In the genomic region with DNA sequence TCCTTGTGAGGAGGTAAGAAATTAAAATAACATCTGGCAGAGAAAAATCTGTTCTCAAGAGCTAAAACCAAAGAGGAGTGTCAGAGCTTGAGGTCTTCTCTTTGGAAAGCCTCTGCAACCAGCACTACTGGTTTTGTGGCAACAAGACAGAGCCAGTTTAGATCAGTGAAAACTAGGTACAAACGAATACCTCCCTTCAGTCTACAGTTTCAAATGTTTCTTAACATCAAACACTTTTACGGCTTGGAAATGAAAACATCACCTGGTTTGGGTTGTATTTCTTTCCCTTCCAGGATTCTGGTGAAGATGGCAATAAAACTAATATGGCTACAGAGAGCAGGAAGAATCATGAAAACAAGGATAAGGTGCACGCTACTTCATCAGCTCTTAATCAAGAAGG, we compare ENCODE assay signal across 28 cellular contexts.
DNase-seq lines count a peak whose midpoint lies in the region; FAIRE-seq and TF ChIP-seq lines count a peak whose summit lies in the region.
"Had no signal": no experiment of that assay in that cellular context is flagged by ENCODE, and none has a peak within 500 bp of the region (broad histone marks: within the 10 kb centered on the region; RNA-seq: fewer than 3 reads in every experiment).

No MANE protein-coding gene starts in this region.

- CTCF ChIA-PET in H1 (lab: Charles Lee; ENCODE audit: partially characterized antibody) = interaction anchor here (0.9 to 1.7 kb wide), 3 partner anchors 13 to 68 kb away, joined by 3 to 13 read pairs (median 3); no protein-coding TSS in a partner anchor

- DNase-seq in cardiac muscle cell (ENCODE audit: low read depth in 1 of 2, low spot score in 1 of 2) = no peak
- DNase-seq in cardiac septum (ENCODE audit: low spot score) = no peak
- no peak for DNase-seq in H1 (ENCODE audit: low read depth in 1 of 2, low spot score in 2 of 2)
- DNase-seq in suprapubic skin (ENCODE audit: low spot score in 2 of 2) = no peak
- no peak for DNase-seq in smooth muscle cell (lab: John Stamatoyannopoulos, UW; ENCODE audit: unreplicated experiment)
- DNase-seq in GDM1 (lab: John Stamatoyannopoulos, UW) = no peak
- DNase-seq in mesothelial cell of epicardium (ENCODE audit: low spot score in 2 of 2, unreplicated experiment in 2 of 2) = no peak
- DNase-seq: CD4-positive, CD25-positive, alpha-beta regulatory T cell; COR-L47; DMS 273 treated with DMSO at 0.1 percent for 48 hours; HCEC 1CT; KG1; NCI-H1092 treated with DMSO at 0.1 percent for 48 hours; NCI-H1436 treated with DMSO at 0.1 percent for 48 hours; NCI-H1930; NCI-H2171; NCI-H345; NCI-H524; PC-9; RPMI8226; SHP77 treated with DMSO at 0.1 percent for 48 hours had no signal

- H3K4me3 ChIP-seq in cardiac muscle cell = no peak overlapping the region
- H3K4me3 ChIP-seq in H1 (ENCODE audit: extremely low read depth in 1 of 4, insufficient read depth in 2 of 4, low read depth in 3 of 4, low read length in 4 of 4) = no peak overlapping the region
- H3K4me3 ChIP-seq in suprapubic skin = no peak overlapping the region
- no peak overlapping the region for H3K4me3 ChIP-seq in smooth muscle cell
- H3K4me3 ChIP-seq: GM23338, PC-9, SK-N-MC had no signal

- no peak overlapping the region for H3K4me2 ChIP-seq in H1 (ENCODE audit: insufficient read depth in 1 of 2, low read depth in 2 of 2, low read length in 2 of 2)
- H3K4me2 ChIP-seq in smooth muscle cell = no peak overlapping the region
- H3K4me2 ChIP-seq: GM23338, PC-9 had no signal

- H4K20me1 ChIP-seq in H1 (replicated peaks in 1 of 2; ENCODE audit: control insufficient read depth in 1 of 2, insufficient read depth in 2 of 2, low read length in 2 of 2) (no peaks in the 10 kb centered on the region), smooth muscle cell (ENCODE audit: low read depth) (no peaks in the 10 kb centered on the region)

- no peak for FAIRE-seq in H1 (lab: Jason Lieb, UNC)
- FAIRE-seq: A204.1, G401.6, HTR-8/SVneo had no signal

- no peak for TF ChIP-seq EP300 in H1 (IDR thresholded peaks at IDR 0.05; ENCODE audit: borderline replicate concordance in 1 of 2, low read depth in 2 of 2, low read length in 2 of 2)
- no peak for TF ChIP-seq EP300 in suprapubic skin (IDR thresholded peaks at IDR 0.05)

- TF ChIP-seq CTCF in cardiac muscle cell (IDR thresholded peaks at IDR 0.05; ENCODE audit: low read depth, low read length) = no peak
- TF ChIP-seq CTCF in H1 (IDR thresholded peaks at IDR 0.05; ENCODE audit: control extremely low read depth in 1 of 3, insufficient read depth in 1 of 3, low read depth in 1 of 3, low read length in 3 of 3) = no peak
- TF ChIP-seq CTCF in nephron (IDR thresholded peaks at IDR 0.05; ENCODE audit: unreplicated experiment in 3 of 3) = no peak
- no peak for TF ChIP-seq CTCF in suprapubic skin (IDR thresholded peaks at IDR 0.05)
- no peak for TF ChIP-seq CTCF in smooth muscle cell (IDR thresholded peaks at IDR 0.05; ENCODE audit: borderline replicate concordance, insufficient read depth, poor library complexity, severe bottlenecking)
- no peak for TF ChIP-seq CTCF in mesothelial cell of epicardium (IDR thresholded peaks at IDR 0.05; ENCODE audit: unreplicated experiment)

- H3F3A ChIP-seq in smooth muscle cell (ENCODE audit: low read depth) = no peaks in the 10 kb centered on the region

- no peaks in the 10 kb centered on the region for H3K23me2 ChIP-seq in H1 (ENCODE audit: low read depth, low read length)

- no peak overlapping the region for H2BK12ac ChIP-seq in H1 (ENCODE audit: low read depth, low read length)

- H3K4ac ChIP-seq in H1 (replicated peaks; ENCODE audit: insufficient read length, low read depth, low read length) = no peak overlapping the region

- H2BK20ac ChIP-seq in H1 (ENCODE audit: low read length) = no peak overlapping the region

- no peaks in the 10 kb centered on the region for H3K79me2 ChIP-seq in H1 (ENCODE audit: control insufficient read depth in 1 of 2, insufficient read depth in 2 of 2, low read length in 2 of 2)
- H3K79me2 ChIP-seq in smooth muscle cell (ENCODE audit: low read depth) = no peaks in the 10 kb centered on the region

- H3K27ac Mint-ChIP-seq in nephron (peak overlapping the region; percentile 50 to 79 (median 59)), mesothelial cell of epicardium (no peak overlapping the region)
- H3K27ac Mint-ChIP-seq: B cell; CD4-positive, CD25-positive, alpha-beta regulatory T cell; GM23338 had no signal

- no peak for TF ChIP-seq POLR2A in H1 (IDR thresholded peaks at IDR 0.05; ENCODE audit: control extremely low read depth in 1 of 2, low read depth in 2 of 2, low read length in 2 of 2)
- no peak for TF ChIP-seq POLR2A in suprapubic skin (IDR thresholded peaks at IDR 0.05)

- no peak overlapping the region for H2AK5ac ChIP-seq in H1 (ENCODE audit: low read depth, low read length)

- no peak for TF ChIP-seq RAD21 in H1 (IDR thresholded peaks at IDR 0.05 in 1 of 2, conservative IDR thresholded peaks at IDR 0.05 in 1 of 2; ENCODE audit: low read depth in 2 of 2, low read length in 2 of 2)

- H4K5ac ChIP-seq in H1 (ENCODE audit: insufficient read length, low read depth, low read length) = no peak overlapping the region

- H3K79me1 ChIP-seq in H1 (ENCODE audit: low read depth, low read length) = no peaks in the 10 kb centered on the region

- H3K4me3 Mint-ChIP-seq in nephron (no peak overlapping the region), mesothelial cell of epicardium (no peak overlapping the region)
- H3K4me3 Mint-ChIP-seq: B cell; CD4-positive, CD25-positive, alpha-beta regulatory T cell; GM23338 had no signal

- H3K36me3 Mint-ChIP-seq in nephron (ENCODE audit: low read depth) (peaks cover 9% of the 10 kb centered on the region), mesothelial cell of epicardium (peaks cover 3% of the 10 kb centered on the region)
- H3K36me3 Mint-ChIP-seq: CD4-positive, CD25-positive, alpha-beta regulatory T cell had no signal

- H3K9me3 ChIP-seq in cardiac muscle cell (ENCODE audit: low read depth) (no peaks in the 10 kb centered on the region), H1 (ENCODE audit: insufficient read depth in 2 of 2, low read depth in 1 of 2, low read length in 1 of 2) (no peaks in the 10 kb centered on the region), suprapubic skin (no peaks in the 10 kb centered on the region), smooth muscle cell (replicated peaks; ENCODE audit: low read depth) (no peaks in the 10 kb centered on the region)

- WGBS in H1 (ENCODE audit: extremely low coverage in 1 of 2, insufficient coverage in 1 of 2, insufficient read length in 1 of 2, insufficient replicate concordance in 2 of 2, low coverage in 1 of 2, low lambda C conversion rate in 2 of 2, missing lambda C conversion rate in 1 of 2), 2 experiments = 84% methylated on average over 3 of the region's 3 CpGs; no CpG with 5 or more reads in 1 of the 2 experiments
- 42% methylated on average over 3 of the region's 3 CpGs for WGBS in suprapubic skin
- 75% methylated on average over 3 of the region's 3 CpGs for WGBS in smooth muscle cell (ENCODE audit: low lambda C conversion rate)

- H4K8ac ChIP-seq in H1 (ENCODE audit: extremely low read depth, insufficient read depth, low read length) = no peak overlapping the region

- POLR2A ChIA-PET in H1 (lab: Charles Lee; ENCODE audit: partially characterized antibody) = no interaction called here

- H2BK120ac ChIP-seq in H1 (replicated peaks; ENCODE audit: low read depth, low read length) = no peak overlapping the region

- no peak overlapping the region for H3K56ac ChIP-seq in H1 (replicated peaks; ENCODE audit: insufficient read length, low read depth, low read length)

- no peaks in the 10 kb centered on the region for H3K36me3 ChIP-seq in cardiac muscle cell
- H3K36me3 ChIP-seq in H1 (ENCODE audit: control insufficient read depth in 2 of 4, insufficient read depth in 4 of 4, low read length in 3 of 4) = no peaks in the 10 kb centered on the region
- H3K36me3 ChIP-seq in suprapubic skin = no peaks in the 10 kb centered on the region
- H3K36me3 ChIP-seq in smooth muscle cell (ENCODE audit: low read depth) = no peaks in the 10 kb centered on the region

- H3K27me3 Mint-ChIP-seq in nephron (ENCODE audit: low read depth) (no peaks in the 10 kb centered on the region), mesothelial cell of epicardium (ENCODE audit: low read depth) (peaks cover 30% of the 10 kb centered on the region)
- H3K27me3 Mint-ChIP-seq: B cell; CD4-positive, CD25-positive, alpha-beta regulatory T cell had no signal

- H2BK5ac ChIP-seq in H1 (ENCODE audit: low read depth, low read length) = no peak overlapping the region

- intact Hi-C loops in cardiac septum (cut with DNase I) = no loop called here

- H3K9me3 Mint-ChIP-seq in nephron (peaks cover 6% of the 10 kb centered on the region), mesothelial cell of epicardium (peaks cover 9% of the 10 kb centered on the region)
- H3K9me3 Mint-ChIP-seq: GM23338 had no signal

- H3K27me3 ChIP-seq in cardiac muscle cell (no peaks in the 10 kb centered on the region), H1 (replicated peaks in 1 of 4; ENCODE audit: control insufficient read depth in 3 of 4, extremely low read depth in 1 of 4, insufficient read depth in 3 of 4, low read length in 3 of 4) (no peaks in the 10 kb centered on the region), suprapubic skin (no peaks in the 10 kb centered on the region), smooth muscle cell (ENCODE audit: low read depth) (peaks cover 13% of the 10 kb centered on the region)

- H3K4me1 ChIP-seq in cardiac muscle cell (ENCODE audit: low read depth) = peaks cover 22% of the 10 kb centered on the region
- H3K4me1 ChIP-seq in H1 (replicated peaks in 1 of 4; ENCODE audit: control insufficient read depth in 3 of 4, insufficient read depth in 4 of 4, low read length in 3 of 4) = peaks cover 0 to 3% (median 0%) of the 10 kb centered on the region in 4 experiments; a peak in 1 of 7 replicates
- H3K4me1 ChIP-seq in suprapubic skin = no peaks in the 10 kb centered on the region
- H3K4me1 ChIP-seq in smooth muscle cell (ENCODE audit: low read depth) = no peaks in the 10 kb centered on the region

- no peak overlapping the region for H3K14ac ChIP-seq in H1 (ENCODE audit: insufficient read length)

- H3K27ac ChIP-seq in cardiac muscle cell = peak overlapping the region; percentile 67
- H3K27ac ChIP-seq in H1 (ENCODE audit: low read depth, low read length) = no peak overlapping the region
- H3K27ac ChIP-seq in suprapubic skin = peak overlapping the region; percentile 49
- H3K27ac ChIP-seq in smooth muscle cell (ENCODE audit: low read depth) = no peak overlapping the region
- H3K27ac ChIP-seq: PC-9, SK-N-MC had no signal

- no peak overlapping the region for H3K18ac ChIP-seq in H1 (ENCODE audit: extremely low read depth, low read length)

- H3K4me1 Mint-ChIP-seq in nephron = peaks cover 27% of the 10 kb centered on the region
- peaks cover 21% of the 10 kb centered on the region for H3K4me1 Mint-ChIP-seq in mesothelial cell of epicardium
- H3K4me1 Mint-ChIP-seq: B cell; CD4-positive, CD25-positive, alpha-beta regulatory T cell; GM23338 had no signal

- 0 out of 2 replicates have a peak overlapping the region, but pooled peaks have one; percentile 15 for H2AFZ ChIP-seq in H1 (ENCODE audit: low read length)
- H2AFZ ChIP-seq in smooth muscle cell (ENCODE audit: low read depth) = no peak overlapping the region
- H2AFZ ChIP-seq: PC-9 had no signal

- no peak overlapping the region for H3K9ac ChIP-seq in H1 (replicated peaks in 1 of 4; ENCODE audit: extremely low read depth in 1 of 4, low read depth in 3 of 4, low read length in 3 of 4)
- H3K9ac ChIP-seq in smooth muscle cell (ENCODE audit: low read depth) = no peak overlapping the region

- no peak overlapping the region for H4K91ac ChIP-seq in H1 (replicated peaks; ENCODE audit: insufficient read length, low read length)

- no peak overlapping the region for H3K23ac ChIP-seq in H1 (ENCODE audit: insufficient read length)

- H2BK15ac ChIP-seq in H1 (ENCODE audit: low read length) = no peak overlapping the region

Comparison
In these comparisons a context has a peak if more than half of its experiments do, and no peak if none do; other contexts are left out.
1. H3K27ac ChIP-seq: peak in cardiac muscle cell (single experiment) and suprapubic skin (single experiment); none in H1 (single experiment) and smooth muscle cell (single experiment).